16 cellular contexts compared by ENCODE assay signal in the genomic region with DNA sequence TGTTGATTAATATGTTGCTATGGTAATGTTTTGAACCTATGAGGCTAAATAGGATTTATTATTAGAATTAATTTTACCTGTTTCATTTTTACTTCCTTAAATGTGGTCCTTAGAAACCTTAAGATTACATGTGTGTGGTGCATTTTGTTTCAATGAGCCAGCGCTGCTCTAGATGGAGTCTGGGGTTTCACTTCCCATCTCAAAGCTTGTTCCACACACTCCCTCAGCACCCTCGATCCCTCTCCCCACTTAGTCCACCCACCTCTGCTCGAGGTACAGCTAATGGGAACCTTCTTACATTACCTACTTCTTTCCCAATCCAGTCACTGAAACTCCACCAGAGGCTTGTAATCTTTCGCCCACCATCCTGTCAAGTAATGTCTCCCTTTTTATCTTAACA.
DNase-seq lines count a peak whose midpoint lies in the region; ATAC-seq, FAIRE-seq and TF ChIP-seq lines count a peak whose summit lies in the region.
"Had no signal": no experiment of that assay in that cellular context is flagged by ENCODE, and none has a peak within 500 bp of the region (broad histone marks: within the 10 kb centered on the region; RNA-seq: fewer than 3 reads in every experiment).

No MANE protein-coding gene starts in this region.

- H3K9me3 Mint-ChIP-seq in activated CD8-positive, alpha-beta memory T cell treated with anti-CD3 and anti-CD28 coated beads, Interleukin-2, amount 10 ng/mL, durations not matched to agents 7 days and 5 days (ENCODE audit: low read depth): no peaks in the 10 kb centered on the region
- H3K9me3 Mint-ChIP-seq: activated T-cell treated with anti-CD3 and anti-CD28 coated beads, Interleukin-2, amount 50 U/mL, for 4 hours had no signal

- POLR2A ChIA-PET in GM12878 (lab: Charles Lee): no interaction called here

- TF ChIP-seq POLR2A in GM12878 (IDR thresholded peaks at IDR 0.05; ENCODE audit: low read depth, low read length): no peak
- TF ChIP-seq POLR2A in thyroid gland (IDR thresholded peaks at IDR 0.05): no peak

- no peaks in the 10 kb centered on the region for H4K20me1 ChIP-seq in GM12878 (ENCODE audit: control insufficient read depth, insufficient read depth)

- H3K27me3 ChIP-seq in GM12878 (replicated peaks in 1 of 2; ENCODE audit: control insufficient read depth in 2 of 2, insufficient read depth in 2 of 2, low read length in 1 of 2) (no peaks in the 10 kb centered on the region), thyroid gland (no peaks in the 10 kb centered on the region)
- H3K27me3 ChIP-seq: neutrophil had no signal

- no TSS peak for BruUV-seq in GM12878 (replicated peaks; lab: Mats Ljungman, UMichigan)

- H3K36me3 ChIP-seq in GM12878 (ENCODE audit: control insufficient read depth in 2 of 2, insufficient read depth in 2 of 2, low read length in 1 of 2) (no peaks in the 10 kb centered on the region), thyroid gland (no peaks in the 10 kb centered on the region)
- H3K36me3 ChIP-seq: neutrophil had no signal

- no peak overlapping the region for H3K4me3 Mint-ChIP-seq in activated CD8-positive, alpha-beta memory T cell treated with anti-CD3 and anti-CD28 coated beads, Interleukin-2, amount 10 ng/mL, durations not matched to agents 7 days and 5 days
- H3K4me3 Mint-ChIP-seq: activated T-cell treated with anti-CD3 and anti-CD28 coated beads, Interleukin-2, amount 50 U/mL, for 4 hours had no signal

- peak overlapping the region; percentile 24; the same call in 1 of the 2 replicates for H3K4me2 ChIP-seq in GM12878 (ENCODE audit: control insufficient read depth, insufficient read depth)

- no peak for TF ChIP-seq RAD21 in GM12878 (IDR thresholded peaks at IDR 0.05; ENCODE audit: insufficient read depth, low read depth, low read length)

- H3K27ac Mint-ChIP-seq in activated CD8-positive, alpha-beta memory T cell treated with anti-CD3 and anti-CD28 coated beads, Interleukin-2, amount 10 ng/mL, durations not matched to agents 7 days and 5 days: no peak overlapping the region

- H2AFZ ChIP-seq in GM12878 (ENCODE audit: control insufficient read depth, low read depth, low read length): no peak overlapping the region

- DNase-seq in GM12878 (ENCODE audit: low read depth, low spot score): peak; percentile 38
- no peak for DNase-seq in hypothalamus (lab: John Stamatoyannopoulos, UW)
- DNase-seq in thyroid gland: no peak
- no peak for DNase-seq in activated CD8-positive, alpha-beta memory T cell treated with anti-CD3 and anti-CD28 coated beads, Interleukin-2, amount 10 ng/mL, durations not matched to agents 7 days and 5 days
- DNase-seq in activated T-cell treated with anti-CD3 and anti-CD28 coated beads, Interleukin-2, amount 50 U/mL, for 1 hour: no peak
- DNase-seq: activated T-cell treated with anti-CD3 and anti-CD28 coated beads, Interleukin-2, amount 50 U/mL, for 4 hours; DMS 273 treated with DMSO at 0.1 percent for 48 hours; mammary epithelial cell; OCI-M1 had no signal

- in situ Hi-C loops in GM12878 (cut with MboI): no loop called here

- H3K4me1 Mint-ChIP-seq in activated CD8-positive, alpha-beta memory T cell treated with anti-CD3 and anti-CD28 coated beads, Interleukin-2, amount 10 ng/mL, durations not matched to agents 7 days and 5 days: no peaks in the 10 kb centered on the region

- CTCF ChIA-PET in GM12878 (lab: Yijun Ruan, JAX): interaction anchor here (2.6 kb wide), 1 partner anchor 75 kb away, joined by 10 read pairs; no protein-coding TSS in a partner anchor
- CTCF ChIA-PET in activated CD8-positive, alpha-beta memory T cell treated with anti-CD3 and anti-CD28 coated beads, Interleukin-2, amount 10 ng/mL, durations not matched to agents 7 days and 5 days (lab: Charles Lee): no interaction called here

- H3K9ac ChIP-seq in GM12878 (ENCODE audit: control insufficient read depth, insufficient read depth, low read length): no peak overlapping the region

- no peak for FAIRE-seq in GM12878 (lab: Jason Lieb, UNC)

- RAD21 ChIA-PET in GM12878 (lab: Charles Lee; ENCODE audit: unreplicated experiment): interaction anchor here (1.5 kb wide), 1 partner anchor 75 kb away, joined by 4 read pairs; no protein-coding TSS in a partner anchor

- 27% methylated on average over 4 of the region's 4 CpGs for WGBS in GM12878 (ENCODE audit: insufficient coverage, insufficient replicate concordance, low lambda C conversion rate, missing lambda C conversion rate)
- 82 to 84% methylated on average over 4 of the region's 4 CpGs for WGBS in thyroid gland, 2 donors

- SMC1A ChIA-PET in GM12878 (lab: Charles Lee; ENCODE audit: uncharacterized antibody, unreplicated experiment): no interaction called here

- no peaks in the 10 kb centered on the region for H3K79me2 ChIP-seq in GM12878 (ENCODE audit: control insufficient read depth, insufficient read depth, low read length)

- H3K9me3 ChIP-seq in GM12878 (replicated peaks; ENCODE audit: control insufficient read depth, insufficient read depth, low read length) (no peaks in the 10 kb centered on the region; the same call in 2 of the 3 replicates), thyroid gland (no peaks in the 10 kb centered on the region)
- H3K9me3 ChIP-seq: neutrophil had no signal

- H3K4me1 ChIP-seq in GM12878 (ENCODE audit: control insufficient read depth, insufficient read depth, low read length) (peaks cover 11% of the 10 kb centered on the region), thyroid gland (no peaks in the 10 kb centered on the region)

- TF ChIP-seq CTCF in GM12878 (IDR thresholded peaks at IDR 0.05 in 2 of 3, conservative IDR thresholded peaks at IDR 0.05 in 1 of 3; ENCODE audit: control insufficient read depth in 2 of 3, extremely low read depth in 1 of 3, insufficient read depth in 1 of 3, low read depth in 3 of 3, low read length in 3 of 3) (no peak), thyroid gland (IDR thresholded peaks at IDR 0.05) (no peak)

- no peak overlapping the region for H3K4me3 ChIP-seq in GM12878
- no peak overlapping the region for H3K4me3 ChIP-seq in thyroid gland (replicated peaks in 1 of 3)
- H3K4me3 ChIP-seq: coronary artery, skin epidermis had no signal

- TF ChIP-seq EP300 in GM12878 (IDR thresholded peaks at IDR 0.05; ENCODE audit: borderline replicate concordance in 1 of 2, control insufficient read depth in 1 of 2, low read depth in 2 of 2, low read length in 2 of 2): peak in 1 of 2 experiments; percentile 57; a peak in 2 of 4 replicates

- no peak overlapping the region; the same call in 1 of the 2 replicates for H3K27ac ChIP-seq in GM12878 (ENCODE audit: control insufficient read depth, insufficient read depth)
- H3K27ac ChIP-seq in thyroid gland: no peak overlapping the region
- H3K27ac ChIP-seq: coronary artery, neutrophil, skin epidermis had no signal

- intact Hi-C loops in GM12878 (cut with micrococcal nuclease; ENCODE audit: unreplicated experiment): no loop called here
- intact Hi-C loops in thyroid gland (cut with DNase I): no loop called here

- H3K36me3 Mint-ChIP-seq in activated CD8-positive, alpha-beta memory T cell treated with anti-CD3 and anti-CD28 coated beads, Interleukin-2, amount 10 ng/mL, durations not matched to agents 7 days and 5 days: no peaks in the 10 kb centered on the region

- ATAC-seq in GM18909 (IDR thresholded peaks at IDR 0.05; ENCODE audit: poor library complexity, unreplicated experiment) (peak; percentile 81), GM21717 (IDR thresholded peaks at IDR 0.05; ENCODE audit: unreplicated experiment) (peak; percentile 90), HG03066 (IDR thresholded peaks at IDR 0.05; ENCODE audit: low read depth, unreplicated experiment) (peak; percentile 78), GM12878 (peak; percentile 91)
- no peak for ATAC-seq in activated CD8-positive, alpha-beta memory T cell treated with anti-CD3 and anti-CD28 coated beads, Interleukin-2, amount 10 ng/mL, durations not matched to agents 7 days and 5 days
- ATAC-seq: activated CD4-positive, CD25-positive, alpha-beta regulatory T cell treated with anti-CD3 and anti-CD28 coated beads, Interleukin-2, amount 50 U/mL, for 24 hours; activated T-cell treated with anti-CD3 and anti-CD28 coated beads, Interleukin-2, amount 50 U/mL, for 4 hours had no signal

- H3K27me3 Mint-ChIP-seq in activated CD8-positive, alpha-beta memory T cell treated with anti-CD3 and anti-CD28 coated beads, Interleukin-2, amount 10 ng/mL, durations not matched to agents 7 days and 5 days: no peaks in the 10 kb centered on the region

TF ChIP-seq in GM12878, 131 proteins besides CTCF, POLR2A, EP300 and RAD21 (continues in another document):
- TF ChIP-seq RUNX3 (IDR thresholded peaks at IDR 0.05; ENCODE audit: low read length): peak; percentile 61
- TF ChIP-seq, protein P1, sequence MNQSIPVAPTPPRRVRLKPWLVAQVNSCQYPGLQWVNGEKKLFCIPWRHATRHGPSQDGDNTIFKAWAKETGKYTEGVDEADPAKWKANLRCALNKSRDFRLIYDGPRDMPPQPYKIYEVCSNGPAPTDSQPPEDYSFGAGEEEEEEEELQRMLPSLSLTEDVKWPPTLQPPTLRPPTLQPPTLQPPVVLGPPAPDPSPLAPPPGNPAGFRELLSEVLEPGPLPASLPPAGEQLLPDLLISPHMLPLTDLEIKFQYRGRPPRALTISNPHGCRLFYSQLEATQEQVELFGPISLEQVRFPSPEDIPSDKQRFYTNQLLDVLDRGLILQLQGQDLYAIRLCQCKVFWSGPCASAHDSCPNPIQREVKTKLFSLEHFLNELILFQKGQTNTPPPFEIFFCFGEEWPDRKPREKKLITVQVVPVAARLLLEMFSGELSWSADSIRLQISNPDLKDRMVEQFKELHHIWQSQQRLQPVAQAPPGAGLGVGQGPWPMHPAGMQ (IDR thresholded peaks at IDR 0.05; ENCODE audit: borderline replicate concordance): no peak
- no peak for TF ChIP-seq ETV6 (conservative IDR thresholded peaks at IDR 0.05 in 1 of 2, IDR thresholded peaks at IDR 0.05 in 1 of 2; ENCODE audit: borderline replicate concordance in 1 of 2, low read depth in 1 of 2)
- TF ChIP-seq SIN3A (IDR thresholded peaks at IDR 0.05; ENCODE audit: low read depth, low read length): no peak
- no peak for TF ChIP-seq PAX5 (IDR thresholded peaks at IDR 0.05; ENCODE audit: borderline replicate concordance, low read depth, low read length)
- TF ChIP-seq, protein P2, sequence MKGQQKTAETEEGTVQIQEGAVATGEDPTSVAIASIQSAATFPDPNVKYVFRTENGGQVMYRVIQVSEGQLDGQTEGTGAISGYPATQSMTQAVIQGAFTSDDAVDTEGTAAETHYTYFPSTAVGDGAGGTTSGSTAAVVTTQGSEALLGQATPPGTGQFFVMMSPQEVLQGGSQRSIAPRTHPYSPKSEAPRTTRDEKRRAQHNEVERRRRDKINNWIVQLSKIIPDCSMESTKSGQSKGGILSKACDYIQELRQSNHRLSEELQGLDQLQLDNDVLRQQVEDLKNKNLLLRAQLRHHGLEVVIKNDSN (IDR thresholded peaks at IDR 0.05; ENCODE audit: borderline replicate concordance, extremely low read length, insufficient read depth, low read depth, low read length): no peak
- no peak for TF ChIP-seq SMARCA5 (IDR thresholded peaks at IDR 0.05)
- TF ChIP-seq POLR2AphosphoS2 (IDR thresholded peaks at IDR 0.05; ENCODE audit: low read depth, low read length): no peak
